10 cellular contexts compared by ENCODE assay signal in genomic region chr10:69789164-69789576, GRCh38. TPM values are rescaled to one million over a fixed set of nuclear protein-coding genes. Genes with fewer than 3 reads are reported as not detected.
DNase-seq lines count a peak whose midpoint lies in the region; ATAC-seq, FAIRE-seq and TF ChIP-seq lines count a peak whose summit lies in the region.
"Had no signal": no experiment of that assay in that cellular context is flagged by ENCODE, and none has a peak within 500 bp of the region (broad histone marks: within the 10 kb centered on the region; RNA-seq: fewer than 3 reads in every experiment).

No MANE protein-coding gene starts in this region.

- no peak overlapping the region for H3K23ac ChIP-seq in H1 (ENCODE audit: insufficient read length)

- H3K9ac ChIP-seq in H1 (replicated peaks in 1 of 4; ENCODE audit: extremely low read depth in 1 of 4, low read depth in 3 of 4, low read length in 3 of 4): no peak overlapping the region
- H3K9ac ChIP-seq in neural cell (ENCODE audit: low read length): no peak overlapping the region

- H3K9me2 ChIP-seq in neural cell (ENCODE audit: insufficient read depth, low read length): no peaks in the 10 kb centered on the region

- POLR2A ChIA-PET in H1 (lab: Charles Lee; ENCODE audit: partially characterized antibody): interaction anchor here (1.2 to 1.7 kb wide), 2 partner anchors 10 to 156 kb away, joined by 3 to 6 read pairs; no protein-coding TSS in a partner anchor

- H3K56ac ChIP-seq in H1 (replicated peaks; ENCODE audit: insufficient read length, low read depth, low read length): no peak overlapping the region

- H3K4me2 ChIP-seq in H1 (ENCODE audit: insufficient read depth in 1 of 2, low read depth in 2 of 2, low read length in 2 of 2) (no peak overlapping the region), neural cell (ENCODE audit: low read length) (no peak overlapping the region)

- no peak overlapping the region for H2AFZ ChIP-seq in H1 (ENCODE audit: low read length)
- no peak overlapping the region for H2AFZ ChIP-seq in neural cell (ENCODE audit: low read depth, low read length)

- H3K4me1 ChIP-seq in H1 (replicated peaks in 1 of 4; ENCODE audit: control insufficient read depth in 3 of 4, insufficient read depth in 4 of 4, low read length in 3 of 4): peaks cover 0 to 3% (median 0%) of the 10 kb centered on the region in 4 experiments; a peak in 1 of 7 replicates

- no peak overlapping the region for H2BK5ac ChIP-seq in H1 (ENCODE audit: low read depth, low read length)

- FAIRE-seq in H1 (lab: Jason Lieb, UNC): peak; percentile 57
- FAIRE-seq: endometrium had no signal

- TF ChIP-seq EP300 in Ishikawa (IDR thresholded peaks at IDR 0.05; ENCODE audit: borderline replicate concordance) (no peak), H1 (IDR thresholded peaks at IDR 0.05; ENCODE audit: borderline replicate concordance in 1 of 2, low read depth in 2 of 2, low read length in 2 of 2) (no peak), neural cell (conservative IDR thresholded peaks at IDR 0.05; ENCODE audit: poor library complexity, severe bottlenecking) (no peak)

- H2AK5ac ChIP-seq in H1 (ENCODE audit: low read depth, low read length): no peak overlapping the region

- H2BK20ac ChIP-seq in H1 (ENCODE audit: low read length): no peak overlapping the region

- 63% methylated on average over 4 of the region's 4 CpGs; no CpG with 5 or more reads in 1 of the 2 experiments for WGBS in H1 (ENCODE audit: extremely low coverage in 1 of 2, insufficient coverage in 1 of 2, insufficient read length in 1 of 2, insufficient replicate concordance in 2 of 2, low coverage in 1 of 2, low lambda C conversion rate in 2 of 2, missing lambda C conversion rate in 1 of 2), 2 experiments

- no peak overlapping the region for H2BK12ac ChIP-seq in H1 (ENCODE audit: low read depth, low read length)

- H3K79me1 ChIP-seq in H1 (ENCODE audit: low read depth, low read length): no peaks in the 10 kb centered on the region

- no peak overlapping the region for H2BK120ac ChIP-seq in H1 (replicated peaks; ENCODE audit: low read depth, low read length)

- H3K36me3 ChIP-seq in H1 (ENCODE audit: control insufficient read depth in 2 of 4, insufficient read depth in 4 of 4, low read length in 3 of 4) (no peaks in the 10 kb centered on the region), neural cell (ENCODE audit: insufficient read depth, low read length) (no peaks in the 10 kb centered on the region)

- TF ChIP-seq POLR2A in H1 (IDR thresholded peaks at IDR 0.05; ENCODE audit: control extremely low read depth in 1 of 2, low read depth in 2 of 2, low read length in 2 of 2): no peak

- H3K4me3 ChIP-seq in H1 (ENCODE audit: extremely low read depth in 1 of 4, insufficient read depth in 2 of 4, low read depth in 3 of 4, low read length in 4 of 4) (no peak overlapping the region), neural cell (ENCODE audit: low read length) (no peak overlapping the region)

- H3K27me3 ChIP-seq in H1 (replicated peaks in 1 of 4; ENCODE audit: control insufficient read depth in 3 of 4, extremely low read depth in 1 of 4, insufficient read depth in 3 of 4, low read length in 3 of 4) (no peaks in the 10 kb centered on the region; a peak in 2 of 7 replicates), neural cell (ENCODE audit: insufficient read depth, low read depth, low read length) (no peaks in the 10 kb centered on the region)

- H4K8ac ChIP-seq in H1 (ENCODE audit: extremely low read depth, insufficient read depth, low read length): no peak overlapping the region

- H3K9me3 ChIP-seq in H1 (ENCODE audit: insufficient read depth in 2 of 2, low read depth in 1 of 2, low read length in 1 of 2) (no peaks in the 10 kb centered on the region), neural cell (ENCODE audit: low read length) (no peaks in the 10 kb centered on the region)

- H3K23me2 ChIP-seq in H1 (ENCODE audit: low read depth, low read length): peaks cover 8% of the 10 kb centered on the region; the same call in 1 of the 2 replicates

- H4K91ac ChIP-seq in H1 (replicated peaks; ENCODE audit: insufficient read length, low read length): no peak overlapping the region

- H3K18ac ChIP-seq in H1 (ENCODE audit: extremely low read depth, low read length): no peak overlapping the region

- no peaks in the 10 kb centered on the region for H3F3A ChIP-seq in neural cell (ENCODE audit: insufficient read depth, low read length, poor library complexity, severe bottlenecking)

- no peak overlapping the region for H3K14ac ChIP-seq in H1 (ENCODE audit: insufficient read length)

- TF ChIP-seq CTCF in H1 (IDR thresholded peaks at IDR 0.05; ENCODE audit: control extremely low read depth in 1 of 3, insufficient read depth in 1 of 3, low read depth in 1 of 3, low read length in 3 of 3) (peak; percentile 68 to 88 (median 71)), neural cell (IDR thresholded peaks at IDR 0.05; ENCODE audit: poor library complexity, severe bottlenecking) (peak; percentile 27)

- H3K79me2 ChIP-seq in H1 (ENCODE audit: control insufficient read depth in 1 of 2, insufficient read depth in 2 of 2, low read length in 2 of 2) (no peaks in the 10 kb centered on the region), neural cell (replicated peaks; ENCODE audit: insufficient read depth, low read length) (no peaks in the 10 kb centered on the region)

- H4K20me1 ChIP-seq in H1 (replicated peaks in 1 of 2; ENCODE audit: control insufficient read depth in 1 of 2, insufficient read depth in 2 of 2, low read length in 2 of 2) (no peaks in the 10 kb centered on the region), neural cell (ENCODE audit: insufficient read depth) (no peaks in the 10 kb centered on the region)

- TF ChIP-seq RAD21 in Ishikawa (IDR thresholded peaks at IDR 0.05; ENCODE audit: low read depth) (peak; percentile 27; the same call in 1 of the 2 replicates), H1 (IDR thresholded peaks at IDR 0.05 in 1 of 2, conservative IDR thresholded peaks at IDR 0.05 in 1 of 2; ENCODE audit: low read depth in 2 of 2, low read length in 2 of 2) (peak; percentile 53 to 65), neural cell (conservative IDR thresholded peaks at IDR 0.05) (no peak)

- no peak overlapping the region for H4K5ac ChIP-seq in H1 (ENCODE audit: insufficient read length, low read depth, low read length)

- peak; percentile 28 for DNase-seq in CD1c-positive myeloid dendritic cell (ENCODE audit: extremely low spot score)
- DNase-seq in H1 (ENCODE audit: low read depth in 1 of 2, low spot score in 2 of 2): peak in 1 of 2 experiments; percentile 80
- DNase-seq in effector CD4-positive, alpha-beta T cell: no peak
- DNase-seq in NOMO-1 treated with DMSO at 0.1 percent for 48 hours (lab: John Stamatoyannopoulos, UW; ENCODE audit: unreplicated experiment): no peak
- no peak for DNase-seq in RKO (ENCODE audit: low spot score)
- DNase-seq: RPMI8226 had no signal

- H2BK15ac ChIP-seq in H1 (ENCODE audit: low read length): no peak overlapping the region

- CTCF ChIA-PET in H1 (lab: Charles Lee; ENCODE audit: partially characterized antibody): interaction anchor here (0.6 to 41.3 kb wide), 42 partner anchors 13 to 339 kb away, joined by 3 to 958 read pairs (median 5); partner anchors contain the start of gene COL13A1

- no peak overlapping the region for H3K4ac ChIP-seq in H1 (replicated peaks; ENCODE audit: insufficient read length, low read depth, low read length)

- no peak for ATAC-seq in GM21737 (IDR thresholded peaks at IDR 0.05; ENCODE audit: unreplicated experiment)

- H3K27ac ChIP-seq in H1 (ENCODE audit: low read depth, low read length) (no peak overlapping the region), neural cell (ENCODE audit: low read length) (no peak overlapping the region)

TF ChIP-seq in Ishikawa, 13 proteins besides CTCF, POLR2A, EP300 and RAD21 (continues in another document):
- TF ChIP-seq NFIC (IDR thresholded peaks at IDR 0.05): no peak
- TF ChIP-seq CREB1 (IDR thresholded peaks at IDR 0.05; ENCODE audit: low read depth): no peak
- TF ChIP-seq FOXM1 (IDR thresholded peaks at IDR 0.05; ENCODE audit: borderline replicate concordance, low read depth): no peak
- no peak for TF ChIP-seq YY1 (IDR thresholded peaks at IDR 0.05; ENCODE audit: low read depth)
- TF ChIP-seq TEAD4 (IDR thresholded peaks at IDR 0.05): no peak

TF ChIP-seq in H1, 55 proteins besides CTCF, POLR2A, EP300 and RAD21 (continues in another document):
- TF ChIP-seq SUZ12 (IDR thresholded peaks at IDR 0.05; ENCODE audit: low read length): no peak
- TF ChIP-seq POU5F1 (IDR thresholded peaks at IDR 0.05; ENCODE audit: low read depth, low read length): no peak
- no peak for TF ChIP-seq CBX5 (IDR thresholded peaks at IDR 0.05; ENCODE audit: low read depth, low read length)
- no peak for TF ChIP-seq E2F6 (IDR thresholded peaks at IDR 0.05)
- no peak for TF ChIP-seq BCL11A (IDR thresholded peaks at IDR 0.05; ENCODE audit: low read depth in 2 of 2, low read length in 2 of 2)

TF ChIP-seq in neural cell, 6 proteins besides CTCF, POLR2A, EP300 and RAD21 (continues in another document):
- TF ChIP-seq EZH2 (IDR thresholded peaks at IDR 0.05; ENCODE audit: borderline replicate concordance, insufficient read depth, low read length, poor library complexity, severe bottlenecking) (no peak), TAF1 (IDR thresholded peaks at IDR 0.05; ENCODE audit: low read depth) (no peak), SMC3 (conservative IDR thresholded peaks at IDR 0.05; ENCODE audit: poor library complexity) (no peak), POLR2AphosphoS5 (IDR thresholded peaks at IDR 0.05) (no peak), MXI1 (conservative IDR thresholded peaks at IDR 0.05; ENCODE audit: poor library complexity, severe bottlenecking) (no peak)

RNA-seq across cellular contexts. Expression of gene COL13A1, which starts 12.5 kb away (rescaled TPM):
- 4.5 and 5.2 TPM in 2 replicates for total RNA-seq in H1 (2021; fragmentation: NEBNext Ultra II Directional; extraction: Animal tissue kit (Norgen Biotek cat#: 25700))
- polyA plus RNA-seq in H1 (2011; rRNA removed) (2.6 and 3.7 TPM in 2 replicates), neural cell (4.7 and 4.9 TPM in 2 replicates)
- polyA plus RNA-seq in H1 (2011; cell fraction: cytosol; rRNA removed): 6.7 TPM
- 13.5 TPM for polyA plus RNA-seq in H1 (2011; cell fraction: nucleus; rRNA removed)
- polyA plus RNA-seq in H1 (2012, experiment 1 of 2): 3.5 to 4.3 TPM (median 3.7 TPM) in 4 replicates
- 1.0 TPM for polyA plus RNA-seq in H1 (2012, experiment 2 of 2)
- polyA plus RNA-seq in H1 (2013, experiment 1 of 2): 7.6 TPM
- polyA plus RNA-seq in H1 (2013, experiment 2 of 2): 6.3 TPM
- 1.7 and 4.2 TPM in 2 replicates for polyA minus RNA-seq in H1 (2011; rRNA and poly(A)+ RNA removed)
- polyA minus RNA-seq in H1 (2011; cell fraction: cytosol; rRNA and poly(A)+ RNA removed): 0.95 TPM
- 11.5 TPM for polyA minus RNA-seq in H1 (2011; cell fraction: nucleus; rRNA and poly(A)+ RNA removed)
- polyA minus RNA-seq in neural cell: 1.0 and 1.2 TPM in 2 replicates
